ENCODE assay signal across 8 cellular contexts in genomic region chr2:171210864-171211431, GRCh38. TPM values are rescaled to one million over a fixed set of nuclear protein-coding genes. Genes with fewer than 3 reads are reported as not detected.
DNase-seq lines count a peak whose midpoint lies in the region; ATAC-seq and TF ChIP-seq lines count a peak whose summit lies in the region.

No MANE protein-coding gene starts in this region.

- H3K36me3 Mint-ChIP-seq in CD4-positive, CD25-positive, alpha-beta regulatory T cell, result no peaks in the 10 kb centered on the region
- no peaks in the 10 kb centered on the region for H3K36me3 Mint-ChIP-seq in stimulated activated memory B cell treated with anti-CD40 and anti-IgM and Interleukin-4, amounts not matched to agents 10 μg/mL and 1 μg/mL and 100 μg/mL, for 72 hours

- peaks cover 12% of the 10 kb centered on the region for H3K4me1 ChIP-seq in CD4-positive, CD25-positive, alpha-beta regulatory T cell (ENCODE audit: control insufficient read depth, insufficient read depth, low read length, poor library complexity, severe bottlenecking)
- H3K4me1 ChIP-seq in right atrium auricular region, result no peaks in the 10 kb centered on the region

- H3K27ac Mint-ChIP-seq in CD4-positive, CD25-positive, alpha-beta regulatory T cell, result peak overlapping the region; percentile 83 to 92 (median 86)
- peak overlapping the region; percentile 92 for H3K27ac Mint-ChIP-seq in stimulated activated memory B cell treated with anti-CD40 and anti-IgM and Interleukin-4, amounts not matched to agents 10 μg/mL and 1 μg/mL and 100 μg/mL, for 72 hours

- peak overlapping the region; percentile 69 for H3K27ac ChIP-seq in CD4-positive, CD25-positive, alpha-beta regulatory T cell (ENCODE audit: insufficient read depth, low read length, poor library complexity, severe bottlenecking)
- no peak overlapping the region for H3K27ac ChIP-seq in right atrium auricular region

- TF ChIP-seq CTCF in right atrium auricular region (IDR thresholded peaks at IDR 0.05), result no peak

- H3K27me3 Mint-ChIP-seq in CD4-positive, CD25-positive, alpha-beta regulatory T cell, result no peaks in the 10 kb centered on the region
- no peaks in the 10 kb centered on the region for H3K27me3 Mint-ChIP-seq in stimulated activated memory B cell treated with anti-CD40 and anti-IgM and Interleukin-4, amounts not matched to agents 10 μg/mL and 1 μg/mL and 100 μg/mL, for 72 hours

- H3K27me3 ChIP-seq in CD4-positive, CD25-positive, alpha-beta regulatory T cell (ENCODE audit: control insufficient read depth, insufficient read depth, low read length), result peaks cover 3% of the 10 kb centered on the region
- no peaks in the 10 kb centered on the region for H3K27me3 ChIP-seq in right atrium auricular region

- H3K4me3 ChIP-seq in CD4-positive, CD25-positive, alpha-beta regulatory T cell (ENCODE audit: low read depth, low read length), result peak overlapping the region; percentile 92
- H3K4me3 ChIP-seq in right atrium auricular region, result no peak overlapping the region

- H3K4me1 Mint-ChIP-seq in CD4-positive, CD25-positive, alpha-beta regulatory T cell, result peaks cover 10 to 21% (median 18%) of the 10 kb centered on the region in 4 donors
- peaks cover 18% of the 10 kb centered on the region for H3K4me1 Mint-ChIP-seq in stimulated activated memory B cell treated with anti-CD40 and anti-IgM and Interleukin-4, amounts not matched to agents 10 μg/mL and 1 μg/mL and 100 μg/mL, for 72 hours

- H3K4me3 Mint-ChIP-seq in CD4-positive, CD25-positive, alpha-beta regulatory T cell, result peak overlapping the region; percentile 34 to 91 (median 79)
- peak overlapping the region; percentile 51 for H3K4me3 Mint-ChIP-seq in stimulated activated memory B cell treated with anti-CD40 and anti-IgM and Interleukin-4, amounts not matched to agents 10 μg/mL and 1 μg/mL and 100 μg/mL, for 72 hours

- ATAC-seq in CD4-positive, CD25-positive, alpha-beta regulatory T cell (ENCODE audit: low read depth in 2 of 2), result peak; percentile 86 to 89
- peak; percentile 67 for ATAC-seq in GM21381 (IDR thresholded peaks at IDR 0.05; ENCODE audit: unreplicated experiment)
- ATAC-seq in stimulated activated memory B cell treated with anti-CD40 and anti-IgM and Interleukin-4, amounts not matched to agents 10 μg/mL and 1 μg/mL and 100 μg/mL, for 72 hours, result peak; percentile 91

- H3K36me3 ChIP-seq in CD4-positive, CD25-positive, alpha-beta regulatory T cell (ENCODE audit: control insufficient read depth, insufficient read depth, low read length), result no peaks in the 10 kb centered on the region
- H3K36me3 ChIP-seq in right atrium auricular region, result no peaks in the 10 kb centered on the region

- peak; percentile 1 to 89 (median 55) for DNase-seq in CD4-positive, CD25-positive, alpha-beta regulatory T cell
- peak; percentile 65 to 72 for DNase-seq in Kasumi-1 (lab: John Stamatoyannopoulos, UW)
- peak; percentile 13 for DNase-seq in activated T-helper 1 cell treated with Interleukin-2 at 50 U/mL for 16 hours (ENCODE audit: low read depth)
- DNase-seq in NCI-H2029 treated with DMSO at 0.1 percent for 48 hours (lab: John Stamatoyannopoulos, UW), result no peak
- DNase-seq in GM03348 (ENCODE audit: low spot score), result no peak
- no peak for DNase-seq in right atrium auricular region (ENCODE audit: low spot score)

- no peaks in the 10 kb centered on the region for H3K9me3 ChIP-seq in CD4-positive, CD25-positive, alpha-beta regulatory T cell (ENCODE audit: control insufficient read depth in 2 of 2, low read length in 2 of 2)
- H3K9me3 ChIP-seq in right atrium auricular region, result no peaks in the 10 kb centered on the region

- H3K9me3 Mint-ChIP-seq in CD4-positive, CD25-positive, alpha-beta regulatory T cell, result peaks cover 0 to 2% (median 0%) of the 10 kb centered on the region in 7 donors
- peaks cover 3% of the 10 kb centered on the region for H3K9me3 Mint-ChIP-seq in stimulated activated memory B cell treated with anti-CD40 and anti-IgM and Interleukin-4, amounts not matched to agents 10 μg/mL and 1 μg/mL and 100 μg/mL, for 72 hours

RNA-seq across cellular contexts. Expression of gene TLK1, which starts 50.3 kb away (rescaled TPM):
- 179 TPM for total RNA-seq in CD4-positive, CD25-positive, alpha-beta regulatory T cell
- polyA plus RNA-seq in CD4-positive, CD25-positive, alpha-beta regulatory T cell, result 10 to 100 TPM; 33.9 to 69.2 (median 45.0) TPM
- 10 to 100 TPM; 21.0 to 21.7 TPM for total RNA-seq in right atrium auricular region

Comparison
In these comparisons a context has a peak if more than half of its experiments do, and no peak if none do; other contexts are left out.
1. DNase-seq: peak in CD4-positive, CD25-positive, alpha-beta regulatory T cell (3 of 3), Kasumi-1 (2 of 2) and activated T-helper 1 cell treated with Interleukin-2 at 50 U/mL for 16 hours (single experiment); none in NCI-H2029 treated with DMSO at 0.1 percent for 48 hours (single experiment), GM03348 (single experiment) and right atrium auricular region (single experiment).
2. Peak in every context shown above with its lines, with median percentiles within 50 percentile points of each other: ATAC-seq.